Comparison of ENCODE assay signal across 12 cellular contexts in genomic region chr16:17339764-17340541, GRCh38.
DNase-seq lines count a peak whose midpoint lies in the region; ATAC-seq and TF ChIP-seq lines count a peak whose summit lies in the region.
"Had no signal": no experiment of that assay in that cellular context is flagged by ENCODE, and none has a peak within 500 bp of the region (broad histone marks: within the 10 kb centered on the region; RNA-seq: fewer than 3 reads in every experiment).

No MANE protein-coding gene starts in this region.

- peaks cover 3 to 63% (median 17%) of the 10 kb centered on the region in 3 donors for H3K4me1 ChIP-seq in esophagus squamous epithelium
- peaks cover 4% of the 10 kb centered on the region for H3K4me1 ChIP-seq in psoas muscle

- no peaks in the 10 kb centered on the region for H3K36me3 ChIP-seq in esophagus squamous epithelium
- H3K36me3 ChIP-seq in psoas muscle (ENCODE audit: insufficient read depth in 1 of 2, low read depth in 1 of 2) = no peaks in the 10 kb centered on the region
- H3K36me3 ChIP-seq in brain microvascular endothelial cell (replicated peaks) = no peaks in the 10 kb centered on the region
- H3K36me3 ChIP-seq: adrenal gland, heart right ventricle had no signal

- WGBS in esophagus squamous epithelium, 2 donors = 61 to 63% methylated on average over 6 to 7 of the region's 7 CpGs
- 46 to 76% (median 49%) methylated on average over 7 of the region's 7 CpGs for WGBS in psoas muscle, 3 donors

- H3K27me3 ChIP-seq in esophagus squamous epithelium = no peaks in the 10 kb centered on the region
- no peaks in the 10 kb centered on the region for H3K27me3 ChIP-seq in psoas muscle (ENCODE audit: insufficient read depth in 3 of 3, low read length in 2 of 3)
- H3K27me3 ChIP-seq in brain microvascular endothelial cell (replicated peaks) = no peaks in the 10 kb centered on the region
- H3K27me3 ChIP-seq: adrenal gland, heart right ventricle had no signal

- intact Hi-C loops in esophagus squamous epithelium (cut with DNase I) = no loop called here
- intact Hi-C loops in psoas muscle (cut with DNase I) = no loop called here

- DNase-seq in DMS53 (lab: John Stamatoyannopoulos, UW) (peak; percentile 18), DMS53 treated with DMSO at 0.1 percent for 48 hours (lab: John Stamatoyannopoulos, UW; ENCODE audit: unreplicated experiment) (no peak), HCEC 1CT (peak; percentile 1), esophagus squamous epithelium (lab: John Stamatoyannopoulos, UW) (no peak), psoas muscle (no peak), brain microvascular endothelial cell (no peak), NCI-H2029 (lab: John Stamatoyannopoulos, UW) (no peak)
- no peak for DNase-seq in activated CD4-positive, CD25-positive, alpha-beta regulatory T cell (lab: John Stamatoyannopoulos, UW)
- DNase-seq: 8988T; adrenal gland; heart right ventricle; stimulated activated CD8-positive, alpha-beta memory T cell treated with anti-CD3 and anti-CD28 coated beads, Interleukin-4, amount 100 ng/mL, for 48 hours had no signal

- no peak overlapping the region for H3K4me3 ChIP-seq in esophagus squamous epithelium
- no peak overlapping the region for H3K4me3 ChIP-seq in psoas muscle
- no peak overlapping the region for H3K4me3 ChIP-seq in brain microvascular endothelial cell (ENCODE audit: low read depth, low read length)
- H3K4me3 ChIP-seq: adrenal gland, heart right ventricle had no signal

- TF ChIP-seq CTCF in esophagus squamous epithelium (IDR thresholded peaks at IDR 0.05) = peak in 1 of 6 experiments; percentile 16
- TF ChIP-seq CTCF in psoas muscle (IDR thresholded peaks at IDR 0.05) = no peak
- no peak for TF ChIP-seq CTCF in brain microvascular endothelial cell (IDR thresholded peaks at IDR 0.05; ENCODE audit: low read depth, low read length, missing control alignments)

- no peak for TF ChIP-seq POLR2A in esophagus squamous epithelium (IDR thresholded peaks at IDR 0.05)

- H3K9me3 ChIP-seq in esophagus squamous epithelium = no peaks in the 10 kb centered on the region
- H3K9me3 ChIP-seq in psoas muscle = no peaks in the 10 kb centered on the region
- H3K9me3 ChIP-seq: adrenal gland, heart right ventricle had no signal

- ATAC-seq in psoas muscle = peak; percentile 68 to 90 (median 84)

- H3K27ac ChIP-seq in esophagus squamous epithelium = peak overlapping the region; percentile 11 to 75 (median 68)
- H3K27ac ChIP-seq in psoas muscle = no peak overlapping the region
- no peak overlapping the region for H3K27ac ChIP-seq in brain microvascular endothelial cell
- H3K27ac ChIP-seq: adrenal gland, heart right ventricle had no signal

- in situ Hi-C loops in brain microvascular endothelial cell (cut with HindIII; ENCODE audit: low pct_ligation_motif_present, low sequenced_read_pairs) = no loop called here

Comparison
In these comparisons a context has a peak if more than half of its experiments do, and no peak if none do; other contexts are left out.
1. DNase-seq: peak in DMS53 (single experiment) and HCEC 1CT (single experiment); none in DMS53 treated with DMSO at 0.1 percent for 48 hours (single experiment), esophagus squamous epithelium (single experiment), psoas muscle (0 of 2), brain microvascular endothelial cell (single experiment), NCI-H2029 (single experiment) and activated CD4-positive, CD25-positive, alpha-beta regulatory T cell (0 of 4).
2. H3K27ac ChIP-seq: peak in esophagus squamous epithelium (4 of 4); none in psoas muscle (single experiment) and brain microvascular endothelial cell (single experiment).